Comparison of ENCODE assay signal across 8 cellular contexts in genomic region chr5:131417240-131417869, GRCh38.
DNase-seq lines count a peak whose midpoint lies in the region; ATAC-seq and TF ChIP-seq lines count a peak whose summit lies in the region.

No MANE protein-coding gene starts in this region.

- H3K9me3 Mint-ChIP-seq in central memory CD8-positive, alpha-beta T cell = no peaks in the 10 kb centered on the region

- DNase-seq in NCI-H2227 treated with DMSO at 0.1 percent for 48 hours (lab: John Stamatoyannopoulos, UW) = peak; percentile 44
- DNase-seq in activated CD4-positive, CD25-positive, alpha-beta regulatory T cell treated with anti-CD3 and anti-CD28 coated beads, Interleukin-2, amount 50 U/mL, for 72 hours = peak; percentile 81
- DNase-seq in central memory CD8-positive, alpha-beta T cell (ENCODE audit: low spot score in 2 of 2) = peak; percentile 63 to 77
- DNase-seq in left colon = peak; percentile 70 to 91
- DNase-seq in stimulated activated CD4-positive, alpha-beta T cell treated with anti-CD3 and anti-CD28 coated beads, Interleukin-4, amount 100 ng/mL, for 24 hours = peak; percentile 89

- H3K4me3 Mint-ChIP-seq in central memory CD8-positive, alpha-beta T cell = peak overlapping the region; percentile 43

- H3K27ac Mint-ChIP-seq in central memory CD8-positive, alpha-beta T cell (ENCODE audit: low read depth) = peak overlapping the region; percentile 74

- peak; percentile 93 for TF ChIP-seq CTCF in 22Rv1 (IDR thresholded peaks at IDR 0.05)

- peak; percentile 25 for ATAC-seq in GM18499 (IDR thresholded peaks at IDR 0.05; ENCODE audit: insufficient read depth, unreplicated experiment)
- ATAC-seq in HG03045 (IDR thresholded peaks at IDR 0.05; ENCODE audit: unreplicated experiment) = peak; percentile 39
- ATAC-seq in central memory CD8-positive, alpha-beta T cell (replicated peaks; ENCODE audit: extremely low read depth, poor library complexity, severe bottlenecking) = peak; percentile 47
- ATAC-seq in left colon = peak; percentile 77

- intact Hi-C loops in left colon (cut with DNase I, micrococcal nuclease) = no loop called here

- peaks cover 29% of the 10 kb centered on the region for H3K4me1 Mint-ChIP-seq in central memory CD8-positive, alpha-beta T cell

- no peak overlapping the region for H3K27ac ChIP-seq in 22Rv1

- peaks cover 22% of the 10 kb centered on the region for H3K36me3 Mint-ChIP-seq in central memory CD8-positive, alpha-beta T cell (ENCODE audit: insufficient read depth)

- no peaks in the 10 kb centered on the region for H3K27me3 Mint-ChIP-seq in central memory CD8-positive, alpha-beta T cell

Comparison
In these comparisons a context has a peak if more than half of its experiments do, and no peak if none do; other contexts are left out.
1. ATAC-seq: peak in every context shown above with its lines; median percentile 77 in left colon; 47 in central memory CD8-positive, alpha-beta T cell; 39 in HG03045; 25 in GM18499.